In the genomic region with DNA sequence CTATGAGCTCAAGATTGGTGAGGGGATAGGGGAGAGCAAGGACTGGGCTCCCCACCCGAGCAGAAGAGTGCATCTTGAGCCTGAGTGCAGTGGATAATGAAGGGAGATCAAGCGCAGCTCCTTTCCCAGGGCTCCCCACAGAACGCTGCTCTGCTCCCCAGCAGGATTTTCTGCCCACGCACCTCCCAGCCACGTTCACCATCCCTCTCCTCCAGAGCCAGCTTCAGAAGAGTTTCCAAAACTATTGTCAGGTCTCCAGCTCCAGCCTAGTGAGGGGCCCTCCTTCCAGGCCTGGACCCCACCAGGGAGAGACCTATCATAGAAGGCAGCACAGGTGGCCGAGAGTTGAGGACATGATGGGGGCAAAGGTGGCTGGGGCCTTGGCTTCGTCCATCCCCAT, we compare ENCODE assay signal across 10 cellular contexts. TPM values are rescaled to one million over a fixed set of nuclear protein-coding genes. Genes with fewer than 3 reads are reported as not detected.
"Had no signal": no experiment of that assay in that cellular context is flagged by ENCODE, and none has a peak within 500 bp of the region (broad histone marks: within the 10 kb centered on the region; RNA-seq: fewer than 3 reads in every experiment).

No MANE protein-coding gene starts in this region.

- H3K27ac ChIP-seq: SK-N-MC had no signal

- ATAC-seq: mucosa of descending colon, natural killer cell had no signal

- H3K9me3 ChIP-seq: mucosa of descending colon, tibial nerve had no signal

- H3K4me3 ChIP-seq: lung, mucosa of descending colon, SK-N-MC, tibial nerve had no signal

- DNase-seq: activated CD4-positive, alpha-beta T cell treated with anti-CD3 and anti-CD28 coated beads, Interleukin-2, amount 10 ng/mL, durations not matched to agents 24 days and 14 days; activated naive CD4-positive, alpha-beta T cell treated with Interleukin-2 at 50 U/mL for 16 hours; central memory CD4-positive, alpha-beta T cell; immature natural killer cell; natural killer cell had no signal

- H3K27me3 ChIP-seq: tibial nerve had no signal

RNA-seq across cellular contexts. Expression of a gene that starts 57.6 kb away (rescaled TPM):
- total RNA-seq: activated CD4-positive, alpha-beta T cell treated with anti-CD3 and anti-CD28 coated beads, Interleukin-2, amount 10 ng/mL, durations not matched to agents 24 days and 14 days; natural killer cell; T-helper 1 cell treated with Interleukin-12 subunit alpha and Interleukin-12 subunit beta and Interleukin-4 antibody, amounts not matched to agents 30 ng/mL and 1 ng/mL, for 36 hours had no signal
- polyA plus RNA-seq: immature natural killer cell had no signal
